ENCODE assay signal across 15 cellular contexts in the genomic region with DNA sequence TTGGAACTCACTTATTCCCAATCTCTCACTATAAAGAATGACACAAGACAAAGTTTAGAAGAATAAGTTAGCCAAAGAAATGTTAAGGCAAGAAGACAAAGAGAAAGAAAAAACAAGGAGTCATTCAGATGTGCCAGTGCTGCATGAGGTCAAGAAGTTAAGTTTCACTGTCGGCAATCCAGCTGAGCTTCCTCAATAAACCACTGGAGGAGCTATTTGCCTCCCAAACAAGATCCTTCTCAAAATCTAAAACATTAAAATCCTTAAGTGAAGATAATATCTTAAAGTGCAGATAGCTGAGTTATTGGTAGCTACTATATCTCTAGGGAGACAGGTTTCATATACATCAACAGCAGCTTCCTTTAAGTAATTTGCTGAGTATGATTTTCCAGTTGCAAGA.
DNase-seq lines count a peak whose midpoint lies in the region; ATAC-seq, FAIRE-seq and TF ChIP-seq lines count a peak whose summit lies in the region.
"Had no signal": no experiment of that assay in that cellular context is flagged by ENCODE, and none has a peak within 500 bp of the region (broad histone marks: within the 10 kb centered on the region; RNA-seq: fewer than 3 reads in every experiment).

No MANE protein-coding gene starts in this region.

- peak; percentile 35 for TF ChIP-seq CTCF in SK-N-SH (IDR thresholded peaks at IDR 0.05)
- TF ChIP-seq CTCF in fibroblast of villous mesenchyme (IDR thresholded peaks at IDR 0.05; ENCODE audit: insufficient read depth, low read depth, low read length): peak; percentile 47

- POLR2A ChIA-PET in SK-N-SH (lab: Yijun Ruan, JAX): no interaction called here

- peaks cover 0 to 6% of the 10 kb centered on the region in 2 experiments; a peak in 1 of 4 replicates for H3K4me1 ChIP-seq in SK-N-SH (ENCODE audit: control insufficient read depth in 1 of 2, insufficient read depth in 2 of 2, low read depth in 1 of 2, low read length in 1 of 2)
- no peaks in the 10 kb centered on the region for H3K4me1 ChIP-seq in small intestine (ENCODE audit: control insufficient read depth in 2 of 2, insufficient read depth in 1 of 2, low read depth in 1 of 2, low read length in 1 of 2)
- H3K4me1 ChIP-seq: A549, breast epithelium had no signal

- no peak overlapping the region for H3K4me2 ChIP-seq in SK-N-SH
- H3K4me2 ChIP-seq: A549 had no signal

- no peak for TF ChIP-seq RAD21 in SK-N-SH (IDR thresholded peaks at IDR 0.05; ENCODE audit: low read length)

- TF ChIP-seq EP300 in SK-N-SH (IDR thresholded peaks at IDR 0.05; ENCODE audit: borderline replicate concordance in 1 of 2, low read depth in 1 of 2, low read length in 1 of 2): no peak

- H3K27ac ChIP-seq in SK-N-SH (ENCODE audit: low read depth in 2 of 2, low read length in 1 of 2) (no peak overlapping the region), small intestine (ENCODE audit: low read depth in 1 of 2, low read length in 1 of 2) (no peak overlapping the region)
- H3K27ac ChIP-seq: A549, breast epithelium, neutrophil had no signal

- H3K9me3 ChIP-seq in SK-N-SH: no peaks in the 10 kb centered on the region
- no peaks in the 10 kb centered on the region for H3K9me3 ChIP-seq in small intestine (ENCODE audit: control insufficient read depth, low read depth)
- H3K9me3 ChIP-seq: A549, breast epithelium, neutrophil had no signal

- in situ Hi-C loops in SK-MEL-5 (cut with HindIII; ENCODE audit: low pct_unique_long_range_greater_than_20kb, low sequenced_read_pairs): no loop called here

- no peaks in the 10 kb centered on the region for H3K79me2 ChIP-seq in SK-N-SH (ENCODE audit: insufficient read depth)

- H3K9me2 ChIP-seq in SK-N-SH: no peaks in the 10 kb centered on the region

- 96% methylated on average over 1 of the region's 1 CpG for WGBS in SK-N-SH (ENCODE audit: low lambda C conversion rate)
- 58 to 68% (median 64%) methylated on average over 1 of the region's 1 CpG for WGBS in small intestine, 3 donors

- H3K27me3 ChIP-seq in SK-N-SH (ENCODE audit: insufficient read depth) (no peaks in the 10 kb centered on the region), small intestine (ENCODE audit: control insufficient read depth in 2 of 2, insufficient read depth in 2 of 2, low read length in 2 of 2) (no peaks in the 10 kb centered on the region)
- H3K27me3 ChIP-seq: breast epithelium, neutrophil had no signal

- FAIRE-seq in small intestine (lab: Jason Lieb, UNC): no peak
- FAIRE-seq: A549, endothelial cell of umbilical vein, HTR-8/SVneo had no signal

- DNase-seq in SK-N-SH (no peak), SK-MEL-5 (ENCODE audit: low read depth, low spot score) (peak; percentile 31), fibroblast of villous mesenchyme (ENCODE audit: low read depth) (peak; percentile 15), sciatic nerve (ENCODE audit: low spot score) (no peak), small intestine (no peak)
- no peak for DNase-seq in central memory CD4-positive, alpha-beta T cell
- DNase-seq: activated gamma-delta T cell treated with Interleukin-2 at 50 U/mL for 16 hours had no signal

- ATAC-seq in SK-N-SH treated with all-trans-retinoic acid at 6 μM for 48 hours (no peak), sciatic nerve (no peak), HG02678 (IDR thresholded peaks at IDR 0.05; ENCODE audit: unreplicated experiment) (no peak)
- ATAC-seq: A549 had no signal

- H3K36me3 ChIP-seq in SK-N-SH (replicated peaks in 1 of 2; ENCODE audit: control insufficient read depth in 1 of 2, insufficient read depth in 2 of 2, low read length in 1 of 2) (no peaks in the 10 kb centered on the region), small intestine (ENCODE audit: control insufficient read depth in 2 of 2, insufficient read depth in 2 of 2, low read length in 2 of 2) (no peaks in the 10 kb centered on the region)
- H3K36me3 ChIP-seq: breast epithelium, neutrophil had no signal

- intact Hi-C loops in sciatic nerve (cut with DNase I): no loop called here

- CTCF ChIA-PET in SK-N-SH (lab: Yijun Ruan, JAX): interaction anchor here (1.3 kb wide), 1 partner anchor 13 kb away, joined by 3 read pairs; no protein-coding TSS in a partner anchor

- H3K4me3 ChIP-seq in SK-N-SH (ENCODE audit: low read depth in 2 of 2, low read length in 1 of 2) (no peak overlapping the region), fibroblast of villous mesenchyme (ENCODE audit: low read depth, low read length) (no peak overlapping the region), small intestine (ENCODE audit: low read depth in 1 of 2, low read length in 2 of 2) (no peak overlapping the region)
- H3K4me3 ChIP-seq: A549, breast epithelium, lung had no signal

- H2AFZ ChIP-seq in SK-N-SH (ENCODE audit: low read depth): no peak overlapping the region

- H3F3A ChIP-seq in SK-N-SH (replicated peaks; ENCODE audit: insufficient read depth): no peaks in the 10 kb centered on the region

- H4K20me1 ChIP-seq in SK-N-SH (ENCODE audit: insufficient read depth): no peaks in the 10 kb centered on the region

- H3K9ac ChIP-seq in SK-N-SH: no peak overlapping the region

TF ChIP-seq in SK-N-SH, 30 proteins besides CTCF, POLR2A, EP300 and RAD21:
- TF ChIP-seq NFIC (IDR thresholded peaks at IDR 0.05; ENCODE audit: borderline replicate concordance) (no peak), NRF1 (IDR thresholded peaks at IDR 0.05; ENCODE audit: low read depth, low read length) (no peak), FOXJ3 (CRISPR knock-in tag; IDR thresholded peaks at IDR 0.05) (no peak), POLR2AphosphoS5 (IDR thresholded peaks at IDR 0.05; ENCODE audit: low read depth, low read length) (no peak)
TF ChIP-seq in SK-N-SH: peak in this region for 0.

TF ChIP-seq in SK-N-SH treated with all-trans-retinoic acid at 6 μM for 48 hours, 23 proteins besides CTCF, POLR2A, EP300 and RAD21 (continues in another document):
- TF ChIP-seq, protein P1, sequence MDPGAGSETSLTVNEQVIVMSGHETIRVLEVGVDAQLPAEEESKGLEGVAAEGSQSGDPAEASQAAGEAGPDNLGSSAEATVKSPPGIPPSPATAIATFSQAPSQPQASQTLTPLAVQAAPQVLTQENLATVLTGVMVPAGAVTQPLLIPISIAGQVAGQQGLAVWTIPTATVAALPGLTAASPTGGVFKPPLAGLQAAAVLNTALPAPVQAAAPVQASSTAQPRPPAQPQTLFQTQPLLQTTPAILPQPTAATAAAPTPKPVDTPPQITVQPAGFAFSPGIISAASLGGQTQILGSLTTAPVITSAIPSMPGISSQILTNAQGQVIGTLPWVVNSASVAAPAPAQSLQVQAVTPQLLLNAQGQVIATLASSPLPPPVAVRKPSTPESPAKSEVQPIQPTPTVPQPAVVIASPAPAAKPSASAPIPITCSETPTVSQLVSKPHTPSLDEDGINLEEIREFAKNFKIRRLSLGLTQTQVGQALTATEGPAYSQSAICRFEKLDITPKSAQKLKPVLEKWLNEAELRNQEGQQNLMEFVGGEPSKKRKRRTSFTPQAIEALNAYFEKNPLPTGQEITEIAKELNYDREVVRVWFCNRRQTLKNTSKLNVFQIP (CRISPR knock-in tag; IDR thresholded peaks at IDR 0.05; ENCODE audit: borderline replicate concordance, low read depth): no peak
- TF ChIP-seq ZFP3 (CRISPR knock-in tag; IDR thresholded peaks at IDR 0.05): no peak
- TF ChIP-seq ESRRG (CRISPR knock-in tag; IDR thresholded peaks at IDR 0.05): no peak
- TF ChIP-seq ZC3H10 (CRISPR knock-in tag; IDR thresholded peaks at IDR 0.05): no peak
- TF ChIP-seq, protein P2, sequence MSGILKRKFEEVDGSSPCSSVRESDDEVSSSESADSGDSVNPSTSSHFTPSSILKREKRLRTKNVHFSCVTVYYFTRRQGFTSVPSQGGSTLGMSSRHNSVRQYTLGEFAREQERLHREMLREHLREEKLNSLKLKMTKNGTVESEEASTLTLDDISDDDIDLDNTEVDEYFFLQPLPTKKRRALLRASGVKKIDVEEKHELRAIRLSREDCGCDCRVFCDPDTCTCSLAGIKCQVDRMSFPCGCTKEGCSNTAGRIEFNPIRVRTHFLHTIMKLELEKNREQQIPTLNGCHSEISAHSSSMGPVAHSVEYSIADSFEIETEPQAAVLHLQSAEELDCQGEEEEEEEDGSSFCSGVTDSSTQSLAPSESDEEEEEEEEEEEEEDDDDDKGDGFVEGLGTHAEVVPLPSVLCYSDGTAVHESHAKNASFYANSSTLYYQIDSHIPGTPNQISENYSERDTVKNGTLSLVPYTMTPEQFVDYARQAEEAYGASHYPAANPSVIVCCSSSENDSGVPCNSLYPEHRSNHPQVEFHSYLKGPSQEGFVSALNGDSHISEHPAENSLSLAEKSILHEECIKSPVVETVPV (CRISPR knock-in tag; IDR thresholded peaks at IDR 0.05): no peak
- TF ChIP-seq, protein P3, sequence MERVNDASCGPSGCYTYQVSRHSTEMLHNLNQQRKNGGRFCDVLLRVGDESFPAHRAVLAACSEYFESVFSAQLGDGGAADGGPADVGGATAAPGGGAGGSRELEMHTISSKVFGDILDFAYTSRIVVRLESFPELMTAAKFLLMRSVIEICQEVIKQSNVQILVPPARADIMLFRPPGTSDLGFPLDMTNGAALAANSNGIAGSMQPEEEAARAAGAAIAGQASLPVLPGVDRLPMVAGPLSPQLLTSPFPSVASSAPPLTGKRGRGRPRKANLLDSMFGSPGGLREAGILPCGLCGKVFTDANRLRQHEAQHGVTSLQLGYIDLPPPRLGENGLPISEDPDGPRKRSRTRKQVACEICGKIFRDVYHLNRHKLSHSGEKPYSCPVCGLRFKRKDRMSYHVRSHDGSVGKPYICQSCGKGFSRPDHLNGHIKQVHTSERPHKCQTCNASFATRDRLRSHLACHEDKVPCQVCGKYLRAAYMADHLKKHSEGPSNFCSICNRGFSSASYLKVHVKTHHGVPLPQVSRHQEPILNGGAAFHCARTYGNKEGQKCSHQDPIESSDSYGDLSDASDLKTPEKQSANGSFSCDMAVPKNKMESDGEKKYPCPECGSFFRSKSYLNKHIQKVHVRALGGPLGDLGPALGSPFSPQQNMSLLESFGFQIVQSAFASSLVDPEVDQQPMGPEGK (CRISPR knock-in tag; IDR thresholded peaks at IDR 0.05; ENCODE audit: borderline replicate concordance): no peak
- no peak for TF ChIP-seq RARB (CRISPR knock-in tag; IDR thresholded peaks at IDR 0.05)
- no peak for TF ChIP-seq TCF4 (CRISPR knock-in tag; IDR thresholded peaks at IDR 0.05; ENCODE audit: borderline replicate concordance)

Comparison
In these comparisons a context has a peak if more than half of its experiments do, and no peak if none do; other contexts are left out.
1. DNase-seq: peak in SK-MEL-5 (single experiment) and fibroblast of villous mesenchyme (single experiment); none in SK-N-SH (single experiment), sciatic nerve (single experiment), central memory CD4-positive, alpha-beta T cell (single experiment) and small intestine (single experiment).